In genomic region chr16:27427538-27427937, GRCh38 we compare ENCODE assay signal across 13 cellular contexts. TPM values are rescaled to one million over a fixed set of nuclear protein-coding genes. Genes with fewer than 3 reads are reported as not detected.
A peak's percentile ranks its signal among the peaks of the same experiment; 100 is the strongest.
DNase-seq lines count a peak whose midpoint lies in the region; ATAC-seq and TF ChIP-seq lines count a peak whose summit lies in the region.
"Had no signal": no experiment of that assay in that cellular context is flagged by ENCODE, and none has a peak within 500 bp of the region (broad histone marks: within the 10 kb centered on the region; RNA-seq: fewer than 3 reads in every experiment).

No MANE protein-coding gene starts in this region.

- peak overlapping the region in 2 of 7 donors; percentile 24 to 44 for H3K4me3 Mint-ChIP-seq in CD8-positive, alpha-beta memory T cell
- peak overlapping the region; percentile 71 for H3K4me3 Mint-ChIP-seq in activated naive CD8-positive, alpha-beta T cell treated with anti-CD3 and anti-CD28 coated beads, Interleukin-2, amount 10 ng/mL, durations not matched to agents 7 days and 5 days
- no peak overlapping the region for H3K4me3 Mint-ChIP-seq in nephron progenitor cell

- H3K4me1 Mint-ChIP-seq in CD8-positive, alpha-beta memory T cell: peaks cover 38 to 66% (median 53%) of the 10 kb centered on the region in 3 donors
- H3K4me1 Mint-ChIP-seq in activated naive CD8-positive, alpha-beta T cell treated with anti-CD3 and anti-CD28 coated beads, Interleukin-2, amount 10 ng/mL, durations not matched to agents 7 days and 5 days: peaks cover 47% of the 10 kb centered on the region
- peaks cover 16% of the 10 kb centered on the region for H3K4me1 Mint-ChIP-seq in nephron progenitor cell

- no peak overlapping the region for H3K4me2 ChIP-seq in HCT116 (ENCODE audit: low read length)

- no peak for TF ChIP-seq POLR2A in HCT116 (IDR thresholded peaks at IDR 0.05; ENCODE audit: borderline replicate concordance, extremely low read depth, insufficient read depth, insufficient read length)

- peaks cover 0 to 1% of the 10 kb centered on the region in 2 donors for H3K27me3 Mint-ChIP-seq in CD8-positive, alpha-beta memory T cell
- no peaks in the 10 kb centered on the region for H3K27me3 Mint-ChIP-seq in activated naive CD8-positive, alpha-beta T cell treated with anti-CD3 and anti-CD28 coated beads, Interleukin-2, amount 10 ng/mL, durations not matched to agents 7 days and 5 days
- H3K27me3 Mint-ChIP-seq in nephron progenitor cell (ENCODE audit: low read depth, poor library complexity): peaks cover 12% of the 10 kb centered on the region

- TF ChIP-seq RAD21 in HCT116 (IDR thresholded peaks at IDR 0.05; ENCODE audit: low read depth): no peak

- RAD21 ChIA-PET in HCT116 (lab: Charles Lee; ENCODE audit: low non-redundant PET in 1 of 2, low total read pairs in 2 of 2, uncharacterized antibody in 2 of 2, unreplicated experiment in 2 of 2): no interaction called here

- H3K36me3 ChIP-seq in CD8-positive, alpha-beta memory T cell (ENCODE audit: insufficient read depth, low read length): peaks cover 20% of the 10 kb centered on the region
- no peaks in the 10 kb centered on the region for H3K36me3 ChIP-seq in HCT116 (ENCODE audit: control insufficient read depth in 1 of 2, insufficient read depth in 2 of 2, low read length in 2 of 2)
- H3K36me3 ChIP-seq: MG63, right lobe of liver, WERI-Rb-1 had no signal

- H3K79me2 ChIP-seq in HCT116 (ENCODE audit: insufficient read depth, low read length): no peaks in the 10 kb centered on the region

- no peak for DNase-seq in CD8-positive, alpha-beta memory T cell
- DNase-seq in HCT116 (ENCODE audit: low read depth, low spot score): no peak
- peak; percentile 14 for DNase-seq in activated naive CD8-positive, alpha-beta T cell treated with anti-CD3 and anti-CD28 coated beads, Interleukin-2, amount 10 ng/mL, durations not matched to agents 7 days and 5 days
- no peak for DNase-seq in nephron progenitor cell
- no peak for DNase-seq in activated gamma-delta T cell (lab: John Stamatoyannopoulos, UW)
- DNase-seq in cerebellar nuclear complex (lab: John Stamatoyannopoulos, UW): no peak
- DNase-seq: glutamatergic neuron, kidney, MG63, WERI-Rb-1 had no signal

- TF ChIP-seq CTCF in HCT116 (IDR thresholded peaks at IDR 0.05 in 2 of 3, conservative IDR thresholded peaks at IDR 0.05 in 1 of 3; ENCODE audit: borderline replicate concordance in 1 of 3, insufficient read depth in 1 of 3, low read depth in 2 of 3, low read length in 2 of 3) (no peak), nephron progenitor cell (IDR thresholded peaks at IDR 0.05) (no peak)

- ATAC-seq in HCT116 (no peak), HG03442 (IDR thresholded peaks at IDR 0.05; ENCODE audit: unreplicated experiment) (no peak)
- no peak for ATAC-seq in activated naive CD8-positive, alpha-beta T cell treated with anti-CD3 and anti-CD28 coated beads, Interleukin-2, amount 10 ng/mL, durations not matched to agents 7 days and 5 days (ENCODE audit: low read depth)
- ATAC-seq: right lobe of liver had no signal

- peak overlapping the region in 6 of 8 donors; percentile 57 to 96 (median 84) for H3K27ac Mint-ChIP-seq in CD8-positive, alpha-beta memory T cell
- peak overlapping the region; percentile 86 for H3K27ac Mint-ChIP-seq in activated naive CD8-positive, alpha-beta T cell treated with anti-CD3 and anti-CD28 coated beads, Interleukin-2, amount 10 ng/mL, durations not matched to agents 7 days and 5 days
- peak overlapping the region; percentile 31 for H3K27ac Mint-ChIP-seq in nephron progenitor cell

- H3K36me3 Mint-ChIP-seq in CD8-positive, alpha-beta memory T cell: peaks cover 7 to 77% (median 13%) of the 10 kb centered on the region in 3 donors
- H3K36me3 Mint-ChIP-seq in activated naive CD8-positive, alpha-beta T cell treated with anti-CD3 and anti-CD28 coated beads, Interleukin-2, amount 10 ng/mL, durations not matched to agents 7 days and 5 days: peaks cover 44% of the 10 kb centered on the region
- no peaks in the 10 kb centered on the region for H3K36me3 Mint-ChIP-seq in nephron progenitor cell (ENCODE audit: low read depth)

- H3K4me1 ChIP-seq in CD8-positive, alpha-beta memory T cell (ENCODE audit: insufficient read depth, low read length): peaks cover 26% of the 10 kb centered on the region
- H3K4me1 ChIP-seq in HCT116 (ENCODE audit: control insufficient read depth in 1 of 2, insufficient read depth in 2 of 2, low read length in 2 of 2): peaks cover 2 to 20% of the 10 kb centered on the region in 2 experiments; a peak in 3 of 4 replicates
- H3K4me1 ChIP-seq: right lobe of liver had no signal

- intact Hi-C loops in HCT116 (cut with micrococcal nuclease): no loop called here

- CTCF ChIA-PET in CD8-positive, alpha-beta memory T cell (lab: Charles Lee): interaction anchor here (1.3 to 2.9 kb wide), 5 partner anchors 10 to 197 kb away, joined by 3 to 10 read pairs (median 3); no protein-coding TSS in a partner anchor
- CTCF ChIA-PET in HCT116 (lab: Charles Lee): interaction anchor here (1.3 to 1.4 kb wide), 2 partner anchors 21 to 60 kb away, joined by 3 read pairs; no protein-coding TSS in a partner anchor

- H3K9me2 ChIP-seq in HCT116 (ENCODE audit: insufficient read depth): no peaks in the 10 kb centered on the region

- TSS peak; percentile 90 for BruUV-seq in HCT116 (replicated peaks; lab: Mats Ljungman, UMichigan)

- no peak overlapping the region for H2AFZ ChIP-seq in HCT116 (ENCODE audit: low read depth, low read length, poor library complexity, severe bottlenecking)

- H3K27me3 ChIP-seq in CD8-positive, alpha-beta memory T cell (ENCODE audit: insufficient read depth, low read length, poor library complexity, severe bottlenecking): no peaks in the 10 kb centered on the region
- no peaks in the 10 kb centered on the region for H3K27me3 ChIP-seq in HCT116 (ENCODE audit: insufficient read depth, low read length)
- H3K27me3 ChIP-seq: MG63, right lobe of liver had no signal

- no peaks in the 10 kb centered on the region for H4K20me1 ChIP-seq in HCT116 (ENCODE audit: insufficient read depth)

- no peaks in the 10 kb centered on the region for H3K9me3 ChIP-seq in CD8-positive, alpha-beta memory T cell (ENCODE audit: low read length)
- peaks cover 0 to 9% of the 10 kb centered on the region in 2 experiments; a peak in 1 of 4 replicates for H3K9me3 ChIP-seq in HCT116 (ENCODE audit: control insufficient read depth in 1 of 2, insufficient read depth in 1 of 2, low read depth in 1 of 2, low read length in 2 of 2)
- H3K9me3 ChIP-seq: right lobe of liver had no signal

- POLR2A ChIA-PET in CD8-positive, alpha-beta memory T cell (lab: Charles Lee): no interaction called here
- POLR2A ChIA-PET in HCT116 (lab: Charles Lee): interaction anchor here (1.0 kb wide), 1 partner anchor 224 kb away, joined by 4 read pairs; the partner anchor contains the start of gene KDM8
- POLR2A ChIA-PET in activated naive CD8-positive, alpha-beta T cell treated with anti-CD3 and anti-CD28 coated beads, Interleukin-2, amount 10 ng/mL, durations not matched to agents 7 days and 5 days (lab: Charles Lee): interaction anchor here (0.9 to 3.4 kb wide), 3 partner anchors 9 to 25 kb away, joined by 3 to 23 read pairs (median 12); partner anchors contain the start of gene IL21R

- H3K9ac ChIP-seq in HCT116 (ENCODE audit: low read length): no peak overlapping the region

- no peak overlapping the region for H3K27ac ChIP-seq in CD8-positive, alpha-beta memory T cell (ENCODE audit: low read depth, low read length)
- no peak overlapping the region for H3K27ac ChIP-seq in HCT116 (ENCODE audit: low read depth, low read length)
- H3K27ac ChIP-seq: right lobe of liver, WERI-Rb-1 had no signal

- peaks cover 1 to 9% (median 6%) of the 10 kb centered on the region in 5 donors for H3K9me3 Mint-ChIP-seq in CD8-positive, alpha-beta memory T cell
- H3K9me3 Mint-ChIP-seq in activated naive CD8-positive, alpha-beta T cell treated with anti-CD3 and anti-CD28 coated beads, Interleukin-2, amount 10 ng/mL, durations not matched to agents 7 days and 5 days: peaks cover 5% of the 10 kb centered on the region
- H3K9me3 Mint-ChIP-seq in nephron progenitor cell: peaks cover 27% of the 10 kb centered on the region

- no peak overlapping the region for H3K4me3 ChIP-seq in CD8-positive, alpha-beta memory T cell (ENCODE audit: low read length)
- no peak overlapping the region; a peak in 1 of 4 replicates for H3K4me3 ChIP-seq in HCT116 (replicated peaks in 1 of 2; ENCODE audit: low read depth in 1 of 2, low read length in 2 of 2)
- H3K4me3 ChIP-seq: MG63, right lobe of liver had no signal

TF ChIP-seq in HCT116, 20 proteins besides CTCF, POLR2A, EP300 and RAD21:
- TF ChIP-seq MAX (IDR thresholded peaks at IDR 0.05): no peak
- no peak for TF ChIP-seq JUND (IDR thresholded peaks at IDR 0.05)
- TF ChIP-seq EZH2 (IDR thresholded peaks at IDR 0.05): no peak
TF ChIP-seq in HCT116: peak in this region for 0.

RNA-seq across cellular contexts. Expression of gene IL21R, which starts 25.6 kb away (rescaled TPM):
- total RNA-seq in CD8-positive, alpha-beta memory T cell: 10 to 100 TPM; 80.5 to 84.5 TPM
- polyA plus RNA-seq in CD8-positive, alpha-beta memory T cell: 53.7 TPM
- 1.2 TPM for total RNA-seq in HCT116 (2021; ENCODE audit: unreplicated experiment)
- polyA plus RNA-seq in HCT116 (2012): 0.76 and 1.5 TPM in 2 replicates
- total RNA-seq in activated naive CD8-positive, alpha-beta T cell treated with anti-CD3 and anti-CD28 coated beads, Interleukin-2, amount 10 ng/mL, durations not matched to agents 7 days and 5 days: 10 to 100 TPM; 27.2 to 27.5 TPM
- total RNA-seq: epithelial cell of proximal tubule had no signal

Comparison
In these comparisons a context has a peak if more than half of its experiments do, and no peak if none do; other contexts are left out.
1. H3K27ac Mint-ChIP-seq: peak in every context shown above with its lines; median percentile 86 in activated naive CD8-positive, alpha-beta T cell treated with anti-CD3 and anti-CD28 coated beads, Interleukin-2, amount 10 ng/mL, durations not matched to agents 7 days and 5 days; 84 in CD8-positive, alpha-beta memory T cell; 31 in nephron progenitor cell.
2. RNA of gene IL21R, which starts 25.6 kb away (total RNA-seq): 80.5 to 84.5 TPM in CD8-positive, alpha-beta memory T cell and 27.2 to 27.5 TPM in activated naive CD8-positive, alpha-beta T cell treated with anti-CD3 and anti-CD28 coated beads, Interleukin-2, amount 10 ng/mL, durations not matched to agents 7 days and 5 days; 1.2 TPM in HCT116 (single experiment); every median in the first group is over 10 times any median in the second.